Comparison of ENCODE assay signal across 1 cellular context in the genomic region with DNA sequence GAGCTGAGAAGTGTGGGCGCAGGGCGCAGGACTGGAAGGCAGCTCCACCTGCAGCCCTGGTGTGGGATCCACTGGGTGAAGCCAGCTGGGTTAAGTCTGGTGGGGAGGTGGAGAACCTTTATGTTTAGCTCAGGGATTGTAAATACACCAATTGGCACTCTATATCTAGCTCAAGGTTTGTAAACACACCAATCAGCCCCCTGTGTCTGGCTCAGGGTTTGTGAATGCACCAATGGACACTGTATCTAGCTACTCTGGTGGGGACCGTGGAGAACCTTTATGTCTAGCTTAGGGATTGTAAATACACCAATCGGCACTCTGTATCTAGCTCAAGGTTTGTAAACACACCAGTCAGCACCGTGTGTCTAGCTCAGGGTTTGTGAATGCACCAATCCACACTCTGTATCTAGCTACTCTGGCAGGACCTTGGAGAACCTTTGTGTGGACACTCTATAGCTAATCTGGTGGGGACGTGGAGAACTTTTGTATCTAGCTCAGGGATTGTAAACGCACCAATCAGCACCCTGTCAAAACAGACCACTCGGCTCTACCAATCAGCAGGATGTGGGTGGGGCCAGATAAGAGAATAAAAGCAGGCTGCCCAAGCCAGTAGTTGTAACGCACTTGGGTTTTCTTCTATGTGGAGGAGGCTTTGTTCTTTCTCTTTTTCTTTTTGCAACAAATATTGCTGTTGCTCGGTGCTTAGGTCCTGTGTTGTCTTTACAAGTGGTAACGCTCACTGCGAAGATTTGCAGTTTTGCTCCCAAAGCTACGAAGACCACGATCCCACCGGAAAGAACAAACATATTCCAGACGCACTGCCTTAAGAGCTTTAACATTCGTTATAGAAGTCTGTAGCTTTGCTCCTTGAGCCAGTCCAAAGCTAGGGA.
TF ChIP-seq lines count a peak whose summit lies in the region.

No MANE protein-coding gene starts in this region.

TF ChIP-seq in GM12878, 131 proteins besides CTCF, POLR2A, EP300 and RAD21:
- TF ChIP-seq, protein P1, sequence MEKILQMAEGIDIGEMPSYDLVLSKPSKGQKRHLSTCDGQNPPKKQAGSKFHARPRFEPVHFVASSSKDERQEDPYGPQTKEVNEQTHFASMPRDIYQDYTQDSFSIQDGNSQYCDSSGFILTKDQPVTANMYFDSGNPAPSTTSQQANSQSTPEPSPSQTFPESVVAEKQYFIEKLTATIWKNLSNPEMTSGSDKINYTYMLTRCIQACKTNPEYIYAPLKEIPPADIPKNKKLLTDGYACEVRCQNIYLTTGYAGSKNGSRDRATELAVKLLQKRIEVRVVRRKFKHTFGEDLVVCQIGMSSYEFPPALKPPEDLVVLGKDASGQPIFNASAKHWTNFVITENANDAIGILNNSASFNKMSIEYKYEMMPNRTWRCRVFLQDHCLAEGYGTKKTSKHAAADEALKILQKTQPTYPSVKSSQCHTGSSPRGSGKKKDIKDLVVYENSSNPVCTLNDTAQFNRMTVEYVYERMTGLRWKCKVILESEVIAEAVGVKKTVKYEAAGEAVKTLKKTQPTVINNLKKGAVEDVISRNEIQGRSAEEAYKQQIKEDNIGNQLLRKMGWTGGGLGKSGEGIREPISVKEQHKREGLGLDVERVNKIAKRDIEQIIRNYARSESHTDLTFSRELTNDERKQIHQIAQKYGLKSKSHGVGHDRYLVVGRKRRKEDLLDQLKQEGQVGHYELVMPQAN (conservative IDR thresholded peaks at IDR 0.05) = 0 out of 2 replicates have a peak, but pooled peaks have one; percentile 15
- TF ChIP-seq SMAD5 (IDR thresholded peaks at IDR 0.05; ENCODE audit: low read depth) = 0 out of 2 replicates have a peak, but pooled peaks have one; percentile 26
